In the genomic region with DNA sequence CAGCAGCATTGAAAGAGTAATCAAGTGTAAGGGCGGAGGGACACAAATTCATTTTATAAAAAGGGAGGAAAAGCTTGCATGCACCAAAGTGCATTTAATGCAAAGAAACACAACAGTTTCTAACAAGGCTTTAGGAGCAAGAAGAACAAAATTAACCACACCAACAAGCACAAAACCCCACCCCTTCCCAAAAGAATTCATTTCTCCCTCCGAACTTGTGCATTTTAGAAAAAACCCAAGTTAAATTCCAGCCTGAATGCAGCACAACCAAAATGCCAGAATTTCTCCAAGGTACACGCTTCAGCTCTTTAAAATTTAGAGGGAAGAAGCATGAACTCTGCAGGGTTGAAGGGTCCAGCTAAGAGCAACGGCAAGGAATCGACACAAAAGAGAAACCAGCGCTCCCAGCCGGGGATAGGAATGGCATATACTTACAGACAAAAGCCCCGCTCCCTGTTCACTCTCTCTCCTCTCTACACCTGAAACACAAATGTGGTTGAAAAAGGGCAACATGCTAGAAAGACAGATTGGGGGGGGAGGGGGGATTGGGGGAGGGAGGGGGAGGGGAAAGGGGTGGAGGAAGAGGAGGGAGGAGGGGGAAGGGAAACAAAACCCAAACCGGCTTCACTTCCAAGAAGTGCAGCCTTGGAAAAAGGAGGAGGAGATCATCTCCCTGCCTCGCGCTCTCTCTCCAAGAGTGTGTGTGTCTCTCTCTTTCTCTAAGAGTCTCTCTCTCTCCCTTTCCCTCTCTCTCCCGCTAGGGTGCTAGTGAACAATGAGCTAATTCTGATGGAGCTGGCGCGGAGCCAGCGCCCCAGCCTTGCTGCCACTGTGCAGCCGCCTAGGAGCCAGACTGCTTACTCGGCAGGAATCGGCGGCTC, we compare ENCODE assay signal across 1 cellular context.
TF ChIP-seq lines count a peak whose summit lies in the region.

A gene with protein sequence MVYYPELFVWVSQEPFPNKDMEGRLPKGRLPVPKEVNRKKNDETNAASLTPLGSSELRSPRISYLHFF (minus strand): TSS at position 494 of the 881 bp plus-strand sequence. CDS start 1,422 bp downstream, outside the sequence.

TF ChIP-seq in GM12878, 131 proteins besides CTCF, POLR2A, EP300 and RAD21 (continued from another document):
- TF ChIP-seq, protein P1, sequence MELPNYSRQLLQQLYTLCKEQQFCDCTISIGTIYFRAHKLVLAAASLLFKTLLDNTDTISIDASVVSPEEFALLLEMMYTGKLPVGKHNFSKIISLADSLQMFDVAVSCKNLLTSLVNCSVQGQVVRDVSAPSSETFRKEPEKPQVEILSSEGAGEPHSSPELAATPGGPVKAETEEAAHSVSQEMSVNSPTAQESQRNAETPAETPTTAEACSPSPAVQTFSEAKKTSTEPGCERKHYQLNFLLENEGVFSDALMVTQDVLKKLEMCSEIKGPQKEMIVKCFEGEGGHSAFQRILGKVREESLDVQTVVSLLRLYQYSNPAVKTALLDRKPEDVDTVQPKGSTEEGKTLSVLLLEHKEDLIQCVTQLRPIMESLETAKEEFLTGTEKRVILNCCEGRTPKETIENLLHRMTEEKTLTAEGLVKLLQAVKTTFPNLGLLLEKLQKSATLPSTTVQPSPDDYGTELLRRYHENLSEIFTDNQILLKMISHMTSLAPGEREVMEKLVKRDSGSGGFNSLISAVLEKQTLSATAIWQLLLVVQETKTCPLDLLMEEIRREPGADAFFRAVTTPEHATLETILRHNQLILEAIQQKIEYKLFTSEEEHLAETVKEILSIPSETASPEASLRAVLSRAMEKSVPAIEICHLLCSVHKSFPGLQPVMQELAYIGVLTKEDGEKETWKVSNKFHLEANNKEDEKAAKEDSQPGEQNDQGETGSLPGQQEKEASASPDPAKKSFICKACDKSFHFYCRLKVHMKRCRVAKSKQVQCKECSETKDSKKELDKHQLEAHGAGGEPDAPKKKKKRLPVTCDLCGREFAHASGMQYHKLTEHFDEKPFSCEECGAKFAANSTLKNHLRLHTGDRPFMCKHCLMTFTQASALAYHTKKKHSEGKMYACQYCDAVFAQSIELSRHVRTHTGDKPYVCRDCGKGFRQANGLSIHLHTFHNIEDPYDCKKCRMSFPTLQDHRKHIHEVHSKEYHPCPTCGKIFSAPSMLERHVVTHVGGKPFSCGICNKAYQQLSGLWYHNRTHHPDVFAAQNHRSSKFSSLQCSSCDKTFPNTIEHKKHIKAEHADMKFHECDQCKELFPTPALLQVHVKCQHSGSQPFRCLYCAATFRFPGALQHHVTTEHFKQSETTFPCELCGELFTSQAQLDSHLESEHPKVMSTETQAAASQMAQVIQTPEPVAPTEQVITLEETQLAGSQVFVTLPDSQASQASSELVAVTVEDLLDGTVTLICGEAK (IDR thresholded peaks at IDR 0.05; ENCODE audit: borderline replicate concordance), result peak; percentile 21; the same call in 1 of the 2 replicates
- TF ChIP-seq YY1 (IDR thresholded peaks at IDR 0.05; ENCODE audit: low read depth, low read length) (0 out of 2 replicates have a peak, but pooled peaks have one; percentile 37), ATF7 (IDR thresholded peaks at IDR 0.05; ENCODE audit: low read depth) (peak; percentile 74), BCL11A (IDR thresholded peaks at IDR 0.05; ENCODE audit: low read depth, low read length) (no peak), STAT1 (conservative IDR thresholded peaks at IDR 0.05) (no peak), ETV6 (conservative IDR thresholded peaks at IDR 0.05 in 1 of 2, IDR thresholded peaks at IDR 0.05 in 1 of 2; ENCODE audit: borderline replicate concordance in 1 of 2, low read depth in 1 of 2) (no peak), SUPT20H (IDR thresholded peaks at IDR 0.05; ENCODE audit: borderline replicate concordance, control insufficient read depth, low read depth, low read length) (no peak), FOXM1 (IDR thresholded peaks at IDR 0.05; ENCODE audit: low read depth, low read length) (no peak), ZNF217 (IDR thresholded peaks at IDR 0.05) (no peak), NR2C1 (IDR thresholded peaks at IDR 0.05) (no peak), ASH2L (IDR thresholded peaks at IDR 0.05; ENCODE audit: borderline replicate concordance, low read depth) (no peak), NRF1 (conservative IDR thresholded peaks at IDR 0.05; ENCODE audit: low read depth, low read length) (no peak), POLR2AphosphoS2 (IDR thresholded peaks at IDR 0.05; ENCODE audit: low read depth, low read length) (peak; percentile 58; the same call in 1 of the 2 replicates), ZBED1 (IDR thresholded peaks at IDR 0.05; ENCODE audit: borderline replicate concordance) (no peak), CBX5 (IDR thresholded peaks at IDR 0.05; ENCODE audit: low read depth) (no peak; the same call in 1 of the 2 replicates), CHD2 (IDR thresholded peaks at IDR 0.05; ENCODE audit: borderline replicate concordance, low read depth, low read length) (0 out of 2 replicates have a peak, but pooled peaks have one; percentile 15), POLR2AphosphoS5 (IDR thresholded peaks at IDR 0.05; ENCODE audit: low read length) (peak; percentile 77)
- TF ChIP-seq, protein P2, sequence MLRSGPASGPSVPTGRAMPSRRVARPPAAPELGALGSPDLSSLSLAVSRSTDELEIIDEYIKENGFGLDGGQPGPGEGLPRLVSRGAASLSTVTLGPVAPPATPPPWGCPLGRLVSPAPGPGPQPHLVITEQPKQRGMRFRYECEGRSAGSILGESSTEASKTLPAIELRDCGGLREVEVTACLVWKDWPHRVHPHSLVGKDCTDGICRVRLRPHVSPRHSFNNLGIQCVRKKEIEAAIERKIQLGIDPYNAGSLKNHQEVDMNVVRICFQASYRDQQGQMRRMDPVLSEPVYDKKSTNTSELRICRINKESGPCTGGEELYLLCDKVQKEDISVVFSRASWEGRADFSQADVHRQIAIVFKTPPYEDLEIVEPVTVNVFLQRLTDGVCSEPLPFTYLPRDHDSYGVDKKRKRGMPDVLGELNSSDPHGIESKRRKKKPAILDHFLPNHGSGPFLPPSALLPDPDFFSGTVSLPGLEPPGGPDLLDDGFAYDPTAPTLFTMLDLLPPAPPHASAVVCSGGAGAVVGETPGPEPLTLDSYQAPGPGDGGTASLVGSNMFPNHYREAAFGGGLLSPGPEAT (IDR thresholded peaks at IDR 0.05; ENCODE audit: low read depth), result 0 out of 2 replicates have a peak, but pooled peaks have one; percentile 35
- TF ChIP-seq, protein P3, sequence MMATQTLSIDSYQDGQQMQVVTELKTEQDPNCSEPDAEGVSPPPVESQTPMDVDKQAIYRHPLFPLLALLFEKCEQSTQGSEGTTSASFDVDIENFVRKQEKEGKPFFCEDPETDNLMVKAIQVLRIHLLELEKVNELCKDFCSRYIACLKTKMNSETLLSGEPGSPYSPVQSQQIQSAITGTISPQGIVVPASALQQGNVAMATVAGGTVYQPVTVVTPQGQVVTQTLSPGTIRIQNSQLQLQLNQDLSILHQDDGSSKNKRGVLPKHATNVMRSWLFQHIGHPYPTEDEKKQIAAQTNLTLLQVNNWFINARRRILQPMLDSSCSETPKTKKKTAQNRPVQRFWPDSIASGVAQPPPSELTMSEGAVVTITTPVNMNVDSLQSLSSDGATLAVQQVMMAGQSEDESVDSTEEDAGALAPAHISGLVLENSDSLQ (IDR thresholded peaks at IDR 0.05), result no peak
- TF ChIP-seq, protein P4, sequence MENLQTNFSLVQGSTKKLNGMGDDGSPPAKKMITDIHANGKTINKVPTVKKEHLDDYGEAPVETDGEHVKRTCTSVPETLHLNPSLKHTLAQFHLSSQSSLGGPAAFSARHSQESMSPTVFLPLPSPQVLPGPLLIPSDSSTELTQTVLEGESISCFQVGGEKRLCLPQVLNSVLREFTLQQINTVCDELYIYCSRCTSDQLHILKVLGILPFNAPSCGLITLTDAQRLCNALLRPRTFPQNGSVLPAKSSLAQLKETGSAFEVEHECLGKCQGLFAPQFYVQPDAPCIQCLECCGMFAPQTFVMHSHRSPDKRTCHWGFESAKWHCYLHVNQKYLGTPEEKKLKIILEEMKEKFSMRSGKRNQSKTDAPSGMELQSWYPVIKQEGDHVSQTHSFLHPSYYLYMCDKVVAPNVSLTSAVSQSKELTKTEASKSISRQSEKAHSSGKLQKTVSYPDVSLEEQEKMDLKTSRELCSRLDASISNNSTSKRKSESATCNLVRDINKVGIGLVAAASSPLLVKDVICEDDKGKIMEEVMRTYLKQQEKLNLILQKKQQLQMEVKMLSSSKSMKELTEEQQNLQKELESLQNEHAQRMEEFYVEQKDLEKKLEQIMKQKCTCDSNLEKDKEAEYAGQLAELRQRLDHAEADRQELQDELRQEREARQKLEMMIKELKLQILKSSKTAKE (IDR thresholded peaks at IDR 0.05; ENCODE audit: low read depth, poor library complexity, severe bottlenecking), result peak; percentile 66
